In the genomic region with DNA sequence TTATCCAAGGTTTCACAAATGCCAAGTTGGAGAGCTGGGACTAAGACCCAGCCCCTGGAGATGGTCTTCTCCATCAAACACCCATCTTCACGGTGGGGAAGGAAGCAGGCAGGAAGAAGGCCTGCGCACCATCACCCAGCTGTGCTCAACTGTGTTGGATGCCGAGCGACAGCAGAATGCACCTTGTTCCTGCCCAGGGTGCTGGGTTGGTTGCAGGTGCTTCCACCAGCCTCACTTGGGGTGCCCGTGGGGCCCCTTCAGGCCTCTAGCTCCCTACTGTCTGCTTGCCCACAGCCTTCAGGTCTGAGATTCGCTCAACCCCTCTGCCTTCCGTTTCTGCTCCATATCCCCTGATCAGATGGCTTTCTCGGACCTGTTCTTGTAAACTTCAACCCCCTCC, we compare ENCODE assay signal across 21 cellular contexts. TPM values are rescaled to one million over a fixed set of nuclear protein-coding genes. Genes with fewer than 3 reads are reported as not detected.
A peak's percentile ranks its signal among the peaks of the same experiment; 100 is the strongest.
DNase-seq lines count a peak whose midpoint lies in the region; ATAC-seq and TF ChIP-seq lines count a peak whose summit lies in the region.
"Had no signal": no experiment of that assay in that cellular context is flagged by ENCODE, and none has a peak within 500 bp of the region (broad histone marks: within the 10 kb centered on the region; RNA-seq: fewer than 3 reads in every experiment).

No MANE protein-coding gene starts in this region.

- H3K4me3 ChIP-seq in BLaER1 treated with 17β-estradiol and CSF1 and Interleukin-3, amounts not matched to agents 10 nM and 100 nM, result no peak overlapping the region
- no peak overlapping the region for H3K4me3 ChIP-seq in mesenchymal stem cell (ENCODE audit: insufficient read depth in 1 of 2, low read depth in 1 of 2, low read length in 2 of 2)

- no peak overlapping the region for H2BK15ac ChIP-seq in mesenchymal stem cell (ENCODE audit: low read depth, poor library complexity, severe bottlenecking)

- H3K23ac ChIP-seq in mesenchymal stem cell (ENCODE audit: low read length in 2 of 2), result no peak overlapping the region

- no peak overlapping the region for H4K8ac ChIP-seq in mesenchymal stem cell (ENCODE audit: low read length)

- no peak for ATAC-seq in GM21390 (IDR thresholded peaks at IDR 0.05; ENCODE audit: unreplicated experiment)
- no peak for ATAC-seq in HG03159 (IDR thresholded peaks at IDR 0.05; ENCODE audit: unreplicated experiment)

- no peak overlapping the region for H3K4ac ChIP-seq in mesenchymal stem cell (ENCODE audit: low read depth in 1 of 2, low read length in 2 of 2)

- H3K79me1 ChIP-seq in mesenchymal stem cell (replicated peaks; ENCODE audit: low read length, poor library complexity, severe bottlenecking), result no peaks in the 10 kb centered on the region

- no peak overlapping the region for H2AK5ac ChIP-seq in mesenchymal stem cell (ENCODE audit: low read length, severe bottlenecking)

- H3K27ac Mint-ChIP-seq in osteocyte (ENCODE audit: unreplicated experiment), result peak overlapping the region; percentile 59
- H3K27ac Mint-ChIP-seq: CD4-positive, alpha-beta memory T cell; CD4-positive, CD25-positive, alpha-beta regulatory T cell; CD8-positive, alpha-beta memory T cell had no signal

- H3K27me3 ChIP-seq in BLaER1 treated with 17β-estradiol and CSF1 and Interleukin-3, amounts not matched to agents 10 nM and 100 nM, result peaks cover 0 to 10% (median 0%) of the 10 kb centered on the region in 11 experiments; a peak in 3 of 22 replicates
- H3K27me3 ChIP-seq in mesenchymal stem cell (ENCODE audit: control insufficient read depth in 1 of 2, insufficient read depth in 1 of 2, low read length in 2 of 2), result peaks cover 0 to 5% of the 10 kb centered on the region in 2 experiments
- H3K27me3 ChIP-seq: BE2C had no signal

- H4K20me1 ChIP-seq in BLaER1 treated with 17β-estradiol and CSF1 and Interleukin-3, amounts not matched to agents 10 nM and 100 nM, result 0 out of 22 replicates have a peak, but pooled peaks cover 0 to 3% (median 0%) of the 10 kb centered on the region in 11 experiments

- no peak overlapping the region for H2BK5ac ChIP-seq in mesenchymal stem cell (ENCODE audit: low read depth, low read length, poor library complexity, severe bottlenecking)

- WGBS in mesenchymal stem cell, result 90% methylated on average over 8 of the region's 8 CpGs

- no peak overlapping the region for H2BK120ac ChIP-seq in mesenchymal stem cell (ENCODE audit: low read depth, low read length)

- peaks cover 14 to 35% (median 20%) of the 10 kb centered on the region in 10 experiments for H3K4me1 ChIP-seq in BLaER1 treated with 17β-estradiol and CSF1 and Interleukin-3, amounts not matched to agents 10 nM and 100 nM
- peaks cover 2% of the 10 kb centered on the region for H3K4me1 ChIP-seq in mesenchymal stem cell (ENCODE audit: control insufficient read depth, insufficient read depth, low read depth, low read length)
- H3K4me1 ChIP-seq: BE2C had no signal

- peaks cover 22% of the 10 kb centered on the region for H3K36me3 Mint-ChIP-seq in osteocyte (ENCODE audit: unreplicated experiment)
- H3K36me3 Mint-ChIP-seq: CD14-positive monocyte; CD4-positive, alpha-beta memory T cell; CD4-positive, CD25-positive, alpha-beta regulatory T cell; CD8-positive, alpha-beta memory T cell had no signal

- no peak overlapping the region for H3K27ac ChIP-seq in BLaER1 treated with 17β-estradiol and CSF1 and Interleukin-3, amounts not matched to agents 10 nM and 100 nM
- no peak overlapping the region for H3K27ac ChIP-seq in mesenchymal stem cell (ENCODE audit: low read length, poor library complexity, severe bottlenecking)

- H2AFZ ChIP-seq in mesenchymal stem cell (ENCODE audit: low read depth, low read length), result no peak overlapping the region

- peaks cover 0 to 42% (median 0%) of the 10 kb centered on the region in 11 experiments; a peak in 4 of 22 replicates for H3K36me3 ChIP-seq in BLaER1 treated with 17β-estradiol and CSF1 and Interleukin-3, amounts not matched to agents 10 nM and 100 nM
- peaks cover 31 to 40% of the 10 kb centered on the region in 2 experiments for H3K36me3 ChIP-seq in mesenchymal stem cell (ENCODE audit: control insufficient read depth in 1 of 2, insufficient read depth in 2 of 2, low read depth in 1 of 2, low read length in 2 of 2)
- H3K36me3 ChIP-seq: BE2C had no signal

- peak overlapping the region in 6 of 11 experiments; percentile 8 to 64 (median 42); a peak in 10 of 22 replicates for H3K4me2 ChIP-seq in BLaER1 treated with 17β-estradiol and CSF1 and Interleukin-3, amounts not matched to agents 10 nM and 100 nM
- H3K4me2 ChIP-seq in mesenchymal stem cell (ENCODE audit: low read length, poor library complexity, severe bottlenecking), result no peak overlapping the region

- no peak overlapping the region for H3K14ac ChIP-seq in mesenchymal stem cell (ENCODE audit: low read length in 2 of 2)

- peak overlapping the region; percentile 8 for H4K91ac ChIP-seq in mesenchymal stem cell (ENCODE audit: low read length)

- H3K9me3 ChIP-seq in BLaER1 treated with 17β-estradiol and CSF1 and Interleukin-3, amounts not matched to agents 10 nM and 100 nM (replicated peaks in 1 of 11), result peaks cover 0 to 4% (median 0%) of the 10 kb centered on the region in 11 experiments; a peak in 2 of 22 replicates
- no peaks in the 10 kb centered on the region for H3K9me3 ChIP-seq in mesenchymal stem cell (ENCODE audit: control insufficient read depth, low read length)
- H3K9me3 ChIP-seq: BE2C had no signal

- no peak for TF ChIP-seq CTCF in osteocyte (IDR thresholded peaks at IDR 0.05)

- no peak overlapping the region for H3K9ac ChIP-seq in BLaER1 treated with 17β-estradiol and CSF1 and Interleukin-3, amounts not matched to agents 10 nM and 100 nM
- no peak overlapping the region for H3K9ac ChIP-seq in mesenchymal stem cell (ENCODE audit: low read length)

- peaks cover 3% of the 10 kb centered on the region for H3K4me1 Mint-ChIP-seq in osteocyte (ENCODE audit: unreplicated experiment)
- H3K4me1 Mint-ChIP-seq: CD4-positive, alpha-beta memory T cell; CD4-positive, CD25-positive, alpha-beta regulatory T cell; CD8-positive, alpha-beta memory T cell had no signal

- no peak overlapping the region for H3K4me3 Mint-ChIP-seq in osteocyte (ENCODE audit: unreplicated experiment)
- H3K4me3 Mint-ChIP-seq: CD14-positive monocyte; CD4-positive, alpha-beta memory T cell; CD4-positive, CD25-positive, alpha-beta regulatory T cell; CD8-positive, alpha-beta memory T cell had no signal

- H3K27me3 Mint-ChIP-seq in osteocyte (ENCODE audit: unreplicated experiment), result no peaks in the 10 kb centered on the region
- H3K27me3 Mint-ChIP-seq: CD4-positive, alpha-beta memory T cell had no signal

- no peak overlapping the region for H2BK12ac ChIP-seq in mesenchymal stem cell (ENCODE audit: low read length in 2 of 2)

- no peak overlapping the region for H3K18ac ChIP-seq in mesenchymal stem cell (ENCODE audit: low read depth in 1 of 2, low read length in 2 of 2)

- DNase-seq in mesenchymal stem cell (no peak), osteocyte (ENCODE audit: extremely low spot score, unreplicated experiment) (no peak), NCI-H82 treated with DMSO at 0.1 percent for 48 hours (lab: John Stamatoyannopoulos, UW; ENCODE audit: unreplicated experiment) (no peak), DMS79 treated with DMSO at 0.1 percent for 48 hours (lab: John Stamatoyannopoulos, UW) (no peak)
- DNase-seq: 8988T; ACHN; BE2C; C1 segment of cervical spinal cord; CD4-positive, alpha-beta memory T cell; CD4-positive, CD25-positive, alpha-beta regulatory T cell; CD8-positive, alpha-beta memory T cell; COR-L47; DMS 273 treated with DMSO at 0.1 percent for 48 hours; DMS153; DMS53; DMS79; GF-D8 had no signal

- H3K9me3 Mint-ChIP-seq in osteocyte (ENCODE audit: unreplicated experiment), result no peaks in the 10 kb centered on the region
- H3K9me3 Mint-ChIP-seq: CD8-positive, alpha-beta memory T cell had no signal

RNA-seq across cellular contexts. Expression of a gene that starts 42.5 kb away (rescaled TPM):
- polyA plus RNA-seq in mesenchymal stem cell (2013, experiment 1 of 2), result 4.5 TPM
- polyA plus RNA-seq in mesenchymal stem cell (2013, experiment 2 of 2), result 4.1 TPM
- 66.0 and 66.7 TPM in 2 replicates for total RNA-seq in osteocyte
- total RNA-seq: CD4-positive, CD25-positive, alpha-beta regulatory T cell had no signal
- polyA plus RNA-seq: CD4-positive, alpha-beta memory T cell; CD8-positive, alpha-beta memory T cell had no signal
